In the genomic region with DNA sequence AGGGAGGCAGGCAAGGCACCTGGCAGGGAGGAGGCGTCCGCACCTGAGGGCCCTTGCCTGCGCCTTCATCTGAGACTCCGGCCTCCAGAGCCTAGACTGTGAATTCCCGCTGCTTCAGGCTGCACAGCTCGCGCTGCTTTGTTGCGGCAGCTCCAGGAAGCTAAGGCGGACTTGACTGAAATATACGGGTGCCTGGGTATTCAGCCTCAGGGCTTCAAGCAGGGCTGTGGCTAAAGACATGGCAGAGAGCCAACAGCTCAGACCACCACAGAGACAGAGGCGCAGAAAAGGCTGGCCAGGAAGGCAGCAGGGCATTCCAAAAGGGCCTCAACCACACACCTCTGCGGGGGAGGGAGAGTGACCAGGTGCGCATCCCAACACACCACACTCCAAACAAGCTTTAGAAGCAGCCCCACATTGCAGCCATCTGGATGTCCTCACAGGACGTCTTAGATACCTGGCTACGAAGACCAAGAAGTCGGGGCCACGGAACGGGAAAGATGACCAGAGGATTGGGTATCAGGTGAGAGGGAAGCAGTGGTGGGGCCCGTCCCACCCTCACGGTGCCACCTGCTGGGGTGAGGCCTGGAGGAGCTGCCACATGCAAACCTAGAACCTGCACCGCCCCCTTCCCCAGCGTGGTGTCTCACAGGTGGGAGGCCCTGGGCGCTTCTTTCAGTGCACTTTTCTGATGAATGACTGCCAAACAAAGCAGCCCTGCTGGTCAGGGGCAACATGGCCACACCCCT, we compare ENCODE assay signal across 1 cellular context.
TF ChIP-seq lines count a peak whose summit lies in the region.

No MANE protein-coding gene starts in this region.

TF ChIP-seq in GM12878, 131 proteins besides CTCF, POLR2A, EP300 and RAD21:
- TF ChIP-seq BACH1 (IDR thresholded peaks at IDR 0.05; ENCODE audit: borderline replicate concordance): no peak
- TF ChIP-seq, protein P1, sequence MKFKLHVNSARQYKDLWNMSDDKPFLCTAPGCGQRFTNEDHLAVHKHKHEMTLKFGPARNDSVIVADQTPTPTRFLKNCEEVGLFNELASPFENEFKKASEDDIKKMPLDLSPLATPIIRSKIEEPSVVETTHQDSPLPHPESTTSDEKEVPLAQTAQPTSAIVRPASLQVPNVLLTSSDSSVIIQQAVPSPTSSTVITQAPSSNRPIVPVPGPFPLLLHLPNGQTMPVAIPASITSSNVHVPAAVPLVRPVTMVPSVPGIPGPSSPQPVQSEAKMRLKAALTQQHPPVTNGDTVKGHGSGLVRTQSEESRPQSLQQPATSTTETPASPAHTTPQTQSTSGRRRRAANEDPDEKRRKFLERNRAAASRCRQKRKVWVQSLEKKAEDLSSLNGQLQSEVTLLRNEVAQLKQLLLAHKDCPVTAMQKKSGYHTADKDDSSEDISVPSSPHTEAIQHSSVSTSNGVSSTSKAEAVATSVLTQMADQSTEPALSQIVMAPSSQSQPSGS (IDR thresholded peaks at IDR 0.05; ENCODE audit: low read length): no peak
